Comparison of ENCODE assay signal across 18 cellular contexts in genomic region chr10:105041956-105042355, GRCh38.
A peak's percentile ranks its signal among the peaks of the same experiment; 100 is the strongest.
DNase-seq lines count a peak whose midpoint lies in the region; FAIRE-seq lines count a peak whose summit lies in the region.
"Had no signal": no experiment of that assay in that cellular context is flagged by ENCODE, and none has a peak within 500 bp of the region (broad histone marks: within the 10 kb centered on the region; RNA-seq: fewer than 3 reads in every experiment).

No MANE protein-coding gene starts in this region.

- H3K27ac ChIP-seq in epithelial cell of prostate, result no peak overlapping the region

- DNase-seq in HT1080 (ENCODE audit: low read depth) (peak; percentile 50), RCC 7860 (ENCODE audit: low spot score) (peak; percentile 74), epithelial cell of prostate (ENCODE audit: low read depth, low spot score) (peak; percentile 33), renal cortical epithelial cell (ENCODE audit: low read depth) (peak; percentile 98), NCI-H446 (lab: John Stamatoyannopoulos, UW) (no peak), mesenteric fat pad (ENCODE audit: low spot score) (no peak), RKO (ENCODE audit: low spot score) (no peak)
- DNase-seq: Caco-2; CD4-positive, CD25-positive, alpha-beta regulatory T cell; DMS53; NCI-H1048; NCI-H1436 treated with DMSO at 0.1 percent for 48 hours; NCI-H2029 treated with DMSO at 0.1 percent for 48 hours; NCI-H2171 treated with DMSO at 0.1 percent for 48 hours; NCI-H82; SHP77; SK-N-SH had no signal

- FAIRE-seq in RCC 7860 (lab: Jason Lieb, UNC), result peak; percentile 92
- FAIRE-seq: K562 had no signal

Comparison
In these comparisons a context has a peak if more than half of its experiments do, and no peak if none do; other contexts are left out.
1. DNase-seq: peak in HT1080 (single experiment), RCC 7860 (single experiment), epithelial cell of prostate (single experiment) and renal cortical epithelial cell (single experiment); none in NCI-H446 (0 of 2), mesenteric fat pad (single experiment) and RKO (single experiment).